In the genomic region with DNA sequence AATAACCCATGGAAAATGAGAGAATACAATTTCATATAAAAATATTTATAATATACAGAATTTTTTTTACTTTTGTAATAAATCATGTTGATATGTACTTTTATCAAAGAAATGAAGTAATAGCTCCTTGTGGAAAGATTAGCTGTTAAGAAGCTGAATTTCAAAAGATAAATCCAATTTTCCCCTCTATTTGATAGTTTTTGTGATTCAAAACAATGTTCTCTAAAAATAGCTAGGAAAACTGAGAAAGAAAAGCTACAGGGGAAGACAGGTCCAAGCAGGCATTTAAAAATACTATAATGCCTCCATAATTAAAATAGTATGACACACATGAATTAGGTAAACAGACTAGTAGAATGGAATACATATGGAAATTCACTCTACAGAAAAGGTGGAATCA, we compare ENCODE assay signal across 7 cellular contexts.
"Had no signal": no experiment of that assay in that cellular context is flagged by ENCODE, and none has a peak within 500 bp of the region (broad histone marks: within the 10 kb centered on the region; RNA-seq: fewer than 3 reads in every experiment).

No MANE protein-coding gene starts in this region.

- H3K27ac Mint-ChIP-seq: IgD-negative memory B cell had no signal

- ATAC-seq: HepG2, K562 had no signal

- FAIRE-seq: HepG2, HTR-8/SVneo, K562 had no signal

- H3K4me3 Mint-ChIP-seq: IgD-negative memory B cell had no signal

- DNase-seq: IMR-90, KBM-7, KG1 had no signal

- H3K27me3 Mint-ChIP-seq: IgD-negative memory B cell had no signal
